ENCODE assay signal across 8 cellular contexts in genomic region chr3:48088056-48088748, GRCh38.
DNase-seq lines count a peak whose midpoint lies in the region; ATAC-seq, FAIRE-seq and TF ChIP-seq lines count a peak whose summit lies in the region.

No MANE protein-coding gene starts in this region.

- peaks cover 8% of the 10 kb centered on the region; the same call in 1 of the 2 replicates for H3F3A ChIP-seq in SU-DHL-6 (ENCODE audit: insufficient read depth)

- H3K9me3 Mint-ChIP-seq in memory B cell: no peaks in the 10 kb centered on the region

- H3K9ac ChIP-seq in SU-DHL-6 (ENCODE audit: low read length): peak overlapping the region; percentile 87

- H3K27me3 ChIP-seq in SU-DHL-6 (ENCODE audit: low read length) (no peaks in the 10 kb centered on the region), tibial nerve (no peaks in the 10 kb centered on the region)

- H2AFZ ChIP-seq in SU-DHL-6 (ENCODE audit: low read depth, low read length, severe bottlenecking): peak overlapping the region; percentile 92

- peak in 1 of 2 experiments; percentile 29 for DNase-seq in A549 (ENCODE audit: low read depth in 1 of 2, low spot score in 1 of 2)
- peak; percentile 41 for DNase-seq in dermis blood vessel endothelial cell
- peak in 1 of 2 donors; percentile 5 for DNase-seq in memory B cell (ENCODE audit: low spot score in 2 of 2)
- peak in 1 of 2 donors; percentile 32 for DNase-seq in tibial nerve (ENCODE audit: low spot score in 2 of 2)

- peak; percentile 11 to 25; a peak in 4 of 6 replicates for ATAC-seq in A549
- peak; percentile 31 for ATAC-seq in GM18498 (IDR thresholded peaks at IDR 0.05; ENCODE audit: unreplicated experiment)
- peak; percentile 32 for ATAC-seq in HG03045 (IDR thresholded peaks at IDR 0.05; ENCODE audit: unreplicated experiment)
- peak; percentile 11 for ATAC-seq in memory B cell (ENCODE audit: low read depth)
- no peak for ATAC-seq in HG03520 (IDR thresholded peaks at IDR 0.05; ENCODE audit: unreplicated experiment)

- no peak for TF ChIP-seq CTCF in A549 (IDR thresholded peaks at IDR 0.05)
- TF ChIP-seq CTCF in SU-DHL-6 (IDR thresholded peaks at IDR 0.05; ENCODE audit: insufficient read depth, low read length, poor library complexity, severe bottlenecking): no peak
- no peak for TF ChIP-seq CTCF in tibial nerve (IDR thresholded peaks at IDR 0.05)

- peak overlapping the region; percentile 99 for H3K4me3 ChIP-seq in A549
- H3K4me3 ChIP-seq in SU-DHL-6 (ENCODE audit: insufficient read depth, low read length, poor library complexity, severe bottlenecking): peak overlapping the region; percentile 86
- peak overlapping the region; percentile 90 to 100 (median 97) for H3K4me3 ChIP-seq in tibial nerve

- CTCF ChIA-PET in A549 (lab: Yijun Ruan, JAX): interaction anchor here (0.6 to 2.6 kb wide), 6 partner anchors 33 to 1592 kb away, joined by 3 to 13 read pairs (median 3); no protein-coding TSS in a partner anchor

- no peaks in the 10 kb centered on the region for H3K36me3 ChIP-seq in SU-DHL-6 (ENCODE audit: low read length)
- H3K36me3 ChIP-seq in tibial nerve: peaks cover 0 to 5% (median 0%) of the 10 kb centered on the region in 3 donors

- H3K27ac Mint-ChIP-seq in memory B cell: peak overlapping the region; percentile 97

- no peaks in the 10 kb centered on the region for H3K27me3 Mint-ChIP-seq in memory B cell

- POLR2A ChIA-PET in A549 (lab: Yijun Ruan, JAX): interaction anchor here (0.6 to 1.8 kb wide), 9 partner anchors 10 to 286 kb away, joined by 3 to 11 read pairs (median 3); partner anchors contain the start of gene DHX30

- H3K79me2 ChIP-seq in SU-DHL-6 (ENCODE audit: insufficient read depth, low read length): peaks cover 42% of the 10 kb centered on the region

- no peaks in the 10 kb centered on the region for H4K20me1 ChIP-seq in SU-DHL-6 (ENCODE audit: low read depth, low read length)

- FAIRE-seq in A549 (lab: Jason Lieb, UNC): no peak

- 0% methylated on average over 2 of the region's 40 CpGs for WGBS in A549 (ENCODE audit: missing lambda C conversion rate)
- 0 to 1% methylated on average over 17 to 33 of the region's 40 CpGs for WGBS in tibial nerve, 2 donors

- peaks cover 39% of the 10 kb centered on the region for H3K4me1 ChIP-seq in A549
- H3K4me1 ChIP-seq in tibial nerve: peaks cover 0 to 47% (median 22%) of the 10 kb centered on the region in 4 donors

- TF ChIP-seq EP300 in A549 (IDR thresholded peaks at IDR 0.05) (no peak), tibial nerve (IDR thresholded peaks at IDR 0.05) (no peak)

- peaks cover 17% of the 10 kb centered on the region for H3K4me1 Mint-ChIP-seq in memory B cell

- H3K36me3 Mint-ChIP-seq in memory B cell: no peaks in the 10 kb centered on the region

- peak overlapping the region; percentile 100 for H3K4me2 ChIP-seq in A549
- peak overlapping the region; percentile 91 for H3K4me2 ChIP-seq in SU-DHL-6 (ENCODE audit: low read depth, low read length, poor library complexity, severe bottlenecking)

- TF ChIP-seq POLR2A in A549 (IDR thresholded peaks at IDR 0.05; ENCODE audit: low read length) (no peak), tibial nerve (IDR thresholded peaks at IDR 0.05) (no peak)

- peak overlapping the region; percentile 93 for H3K4me3 Mint-ChIP-seq in memory B cell

- no peaks in the 10 kb centered on the region for H3K9me2 ChIP-seq in SU-DHL-6 (replicated peaks; ENCODE audit: insufficient read depth, low read length)

- TF ChIP-seq RAD21 in A549 (conservative IDR thresholded peaks at IDR 0.05 in 1 of 2, IDR thresholded peaks at IDR 0.05 in 1 of 2): no peak

- H3K9me3 ChIP-seq in A549 (no peaks in the 10 kb centered on the region), SU-DHL-6 (ENCODE audit: insufficient read depth, low read length) (no peaks in the 10 kb centered on the region), tibial nerve (no peaks in the 10 kb centered on the region)

- H3K27ac ChIP-seq in A549 (peak overlapping the region; percentile 98 to 100), SU-DHL-6 (ENCODE audit: low read depth, low read length) (peak overlapping the region; percentile 89), tibial nerve (peak overlapping the region; percentile 96 to 100 (median 100))

TF ChIP-seq in A549, 52 proteins besides CTCF, POLR2A, EP300 and RAD21:
- no peak for TF ChIP-seq RNF2 (IDR thresholded peaks at IDR 0.05; ENCODE audit: borderline replicate concordance, low read depth)
- no peak for TF ChIP-seq HDAC2 (IDR thresholded peaks at IDR 0.05)
- no peak for TF ChIP-seq BHLHE40 (IDR thresholded peaks at IDR 0.05; ENCODE audit: low read depth, low read length)
- no peak for TF ChIP-seq SREBF2 (IDR thresholded peaks at IDR 0.05)
- TF ChIP-seq ATOH8 (CRISPR knock-in tag; IDR thresholded peaks at IDR 0.05; ENCODE audit: low read depth): no peak
- no peak for TF ChIP-seq HMGXB4 (CRISPR knock-in tag; IDR thresholded peaks at IDR 0.05; ENCODE audit: borderline replicate concordance)
- TF ChIP-seq HOXB13 (CRISPR knock-in tag; IDR thresholded peaks at IDR 0.05; ENCODE audit: low read depth): no peak
- no peak for TF ChIP-seq MAFK (IDR thresholded peaks at IDR 0.05; ENCODE audit: partially characterized antibody)
- no peak for TF ChIP-seq ESRRA (IDR thresholded peaks at IDR 0.05; ENCODE audit: borderline replicate concordance, low read length)
